In the genomic region with DNA sequence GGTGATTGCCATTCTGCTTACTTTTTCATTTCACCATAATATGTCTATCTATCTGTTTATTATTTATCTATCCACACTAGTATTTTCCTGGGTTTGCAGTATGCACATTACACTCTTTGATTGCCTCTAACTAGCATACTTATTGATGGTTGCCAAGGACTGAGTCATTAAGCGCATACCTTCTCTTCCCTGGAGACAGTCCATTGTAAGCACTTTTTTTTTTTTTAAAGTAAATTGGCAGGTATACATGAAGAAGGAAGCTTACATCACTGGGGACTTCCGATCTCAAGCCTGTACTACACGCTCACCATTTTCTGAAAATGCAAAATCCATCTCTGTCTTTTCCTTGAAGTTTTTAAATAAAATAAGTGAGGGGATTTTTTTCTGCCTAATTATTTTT, we compare ENCODE assay signal across 1 cellular context.
TF ChIP-seq lines count a peak whose summit lies in the region.

No MANE protein-coding gene starts in this region.

TF ChIP-seq in WTC11, 78 proteins besides CTCF, POLR2A, EP300 and RAD21 (continued from another document):
- TF ChIP-seq ZNF532 (CRISPR knock-in tag; IDR thresholded peaks at IDR 0.05; ENCODE audit: borderline replicate concordance) (no peak), IRF1 (CRISPR knock-in tag; IDR thresholded peaks at IDR 0.05) (no peak), PRRX2 (CRISPR knock-in tag; IDR thresholded peaks at IDR 0.05) (no peak), SOX15 (CRISPR knock-in tag; IDR thresholded peaks at IDR 0.05) (no peak), ZNF263 (CRISPR knock-in tag; IDR thresholded peaks at IDR 0.05; ENCODE audit: low read depth) (no peak)
